Comparison of ENCODE assay signal across 19 cellular contexts in genomic region chr2:126675637-126676036, GRCh38. TPM values are rescaled to one million over a fixed set of nuclear protein-coding genes. Genes with fewer than 3 reads are reported as not detected.
A peak's percentile ranks its signal among the peaks of the same experiment; 100 is the strongest.
DNase-seq lines count a peak whose midpoint lies in the region; ATAC-seq, FAIRE-seq and TF ChIP-seq lines count a peak whose summit lies in the region.
"Had no signal": no experiment of that assay in that cellular context is flagged by ENCODE, and none has a peak within 500 bp of the region (broad histone marks: within the 10 kb centered on the region; RNA-seq: fewer than 3 reads in every experiment).

No MANE protein-coding gene starts in this region.

- TF ChIP-seq EP300 in GM12878 (IDR thresholded peaks at IDR 0.05; ENCODE audit: borderline replicate concordance in 1 of 2, control insufficient read depth in 1 of 2, low read depth in 2 of 2, low read length in 2 of 2), result no peak

- peaks cover 5% of the 10 kb centered on the region; the same call in 1 of the 3 replicates for H3K9me3 ChIP-seq in GM12878 (replicated peaks; ENCODE audit: control insufficient read depth, insufficient read depth, low read length)
- H3K9me3 ChIP-seq in naive thymus-derived CD4-positive, alpha-beta T cell (ENCODE audit: control insufficient read depth in 2 of 3, low read length in 3 of 3), result peaks cover 0 to 9% (median 0%) of the 10 kb centered on the region in 3 experiments
- H3K9me3 ChIP-seq in left lung, result peaks cover 0 to 16% of the 10 kb centered on the region in 2 donors

- TF ChIP-seq POLR2A in GM12878 (IDR thresholded peaks at IDR 0.05; ENCODE audit: low read depth, low read length), result no peak

- peaks cover 5% of the 10 kb centered on the region in 2 donors for H3K9me3 Mint-ChIP-seq in activated T-cell treated with anti-CD3 and anti-CD28 coated beads, Interleukin-2, amount 50 U/mL, for 72 hours
- H3K9me3 Mint-ChIP-seq in naive thymus-derived CD4-positive, alpha-beta T cell, result peaks cover 0 to 17% (median 11%) of the 10 kb centered on the region in 11 donors

- peak overlapping the region; percentile 29 for H3K27ac Mint-ChIP-seq in activated T-cell treated with anti-CD3 and anti-CD28 coated beads, Interleukin-2, amount 50 U/mL, for 72 hours
- peak overlapping the region in 5 of 9 donors; percentile 2 to 88 (median 42) for H3K27ac Mint-ChIP-seq in naive thymus-derived CD4-positive, alpha-beta T cell

- H3K36me3 ChIP-seq in GM12878 (ENCODE audit: control insufficient read depth in 2 of 2, insufficient read depth in 2 of 2, low read length in 1 of 2), result no peaks in the 10 kb centered on the region; a peak in 2 of 4 replicates
- peaks cover 0 to 58% (median 0%) of the 10 kb centered on the region in 3 experiments for H3K36me3 ChIP-seq in naive thymus-derived CD4-positive, alpha-beta T cell (ENCODE audit: control insufficient read depth in 2 of 3, insufficient read depth in 3 of 3, low read length in 3 of 3)
- H3K36me3 ChIP-seq in left lung, result peaks cover 0 to 7% of the 10 kb centered on the region in 2 donors

- H3K4me3 ChIP-seq in GM12878 (no peak overlapping the region), left lung (no peak overlapping the region)
- no peak overlapping the region for H3K4me3 ChIP-seq in naive thymus-derived CD4-positive, alpha-beta T cell (ENCODE audit: low read length)
- H3K4me3 ChIP-seq: GM23248 had no signal

- no TSS peak for BruUV-seq in GM12878 (replicated peaks; lab: Mats Ljungman, UMichigan)

- in situ Hi-C loops in GM12878 (cut with MboI), result no loop called here

- H3K36me3 Mint-ChIP-seq in activated T-cell treated with anti-CD3 and anti-CD28 coated beads, Interleukin-2, amount 50 U/mL, for 72 hours (ENCODE audit: insufficient read depth in 2 of 2), result peaks cover 12 to 29% of the 10 kb centered on the region in 2 donors
- H3K36me3 Mint-ChIP-seq in naive thymus-derived CD4-positive, alpha-beta T cell, result peaks cover 14 to 79% (median 55%) of the 10 kb centered on the region in 5 donors

- no peaks in the 10 kb centered on the region for H3K27me3 Mint-ChIP-seq in activated T-cell treated with anti-CD3 and anti-CD28 coated beads, Interleukin-2, amount 50 U/mL, for 72 hours (ENCODE audit: low read depth)
- no peaks in the 10 kb centered on the region for H3K27me3 Mint-ChIP-seq in naive thymus-derived CD4-positive, alpha-beta T cell

- ATAC-seq in activated T-cell treated with anti-CD3 and anti-CD28 coated beads, Interleukin-2, amount 50 U/mL, for 72 hours (replicated peaks in 1 of 2), result no peak
- ATAC-seq in GM12878 (no peak), sciatic nerve (no peak), left lung (no peak)
- no peak for ATAC-seq in naive thymus-derived CD4-positive, alpha-beta T cell

- no peak overlapping the region for H3K4me2 ChIP-seq in GM12878 (ENCODE audit: control insufficient read depth, insufficient read depth)
- H3K4me2 ChIP-seq: KMS-11 had no signal

- RAD21 ChIA-PET in GM12878 (lab: Charles Lee; ENCODE audit: unreplicated experiment), result no interaction called here

- no peaks in the 10 kb centered on the region for H4K20me1 ChIP-seq in GM12878 (ENCODE audit: control insufficient read depth, insufficient read depth)

- CTCF ChIA-PET in GM12878 (lab: Yijun Ruan, JAX), result no interaction called here
- CTCF ChIA-PET in naive thymus-derived CD4-positive, alpha-beta T cell (lab: Charles Lee), result no interaction called here

- intact Hi-C loops in GM12878 (cut with micrococcal nuclease; ENCODE audit: unreplicated experiment) (loop anchor here (1.0 kb wide), 1 partner anchor 40 kb away; no protein-coding TSS in a partner anchor), sciatic nerve (cut with DNase I) (no loop called here), left lung (cut with DNase I) (no loop called here)
- intact Hi-C loops in naive thymus-derived CD4-positive, alpha-beta T cell (cut with micrococcal nuclease), result no loop called here

- H3K27ac ChIP-seq in GM12878 (ENCODE audit: control insufficient read depth, insufficient read depth) (no peak overlapping the region), left lung (no peak overlapping the region)
- H3K27ac ChIP-seq in naive thymus-derived CD4-positive, alpha-beta T cell (ENCODE audit: low read depth, low read length), result no peak overlapping the region
- H3K27ac ChIP-seq: GM23248, KMS-11, RWPE1 had no signal

- H3K4me1 ChIP-seq in GM12878 (ENCODE audit: control insufficient read depth, insufficient read depth, low read length) (no peaks in the 10 kb centered on the region), left lung (peaks cover 0 to 7% of the 10 kb centered on the region in 2 donors)
- peaks cover 0 to 23% of the 10 kb centered on the region in 2 donors for H3K4me1 ChIP-seq in naive thymus-derived CD4-positive, alpha-beta T cell (ENCODE audit: control insufficient read depth in 2 of 2, insufficient read depth in 2 of 2, low read length in 2 of 2)

- no peak for TF ChIP-seq RAD21 in GM12878 (IDR thresholded peaks at IDR 0.05; ENCODE audit: insufficient read depth, low read depth, low read length)

- H3K9ac ChIP-seq in GM12878 (ENCODE audit: control insufficient read depth, insufficient read depth, low read length), result no peak overlapping the region
- H3K9ac ChIP-seq: GM23248, KMS-11 had no signal

- no peak overlapping the region for H2AFZ ChIP-seq in GM12878 (ENCODE audit: control insufficient read depth, low read depth, low read length)
- H2AFZ ChIP-seq: GM23248 had no signal

- no peak overlapping the region for H3K4me3 Mint-ChIP-seq in activated T-cell treated with anti-CD3 and anti-CD28 coated beads, Interleukin-2, amount 50 U/mL, for 72 hours
- H3K4me3 Mint-ChIP-seq in naive thymus-derived CD4-positive, alpha-beta T cell, result peak overlapping the region in 3 of 10 donors; percentile 5 to 50 (median 23)

- POLR2A ChIA-PET in GM12878 (lab: Charles Lee), result no interaction called here
- POLR2A ChIA-PET in naive thymus-derived CD4-positive, alpha-beta T cell (lab: Charles Lee), result no interaction called here

- SMC1A ChIA-PET in GM12878 (lab: Charles Lee; ENCODE audit: uncharacterized antibody, unreplicated experiment), result interaction anchor here (0.7 kb wide), 1 partner anchor 148 kb away, joined by 3 read pairs; no protein-coding TSS in a partner anchor

- FAIRE-seq in GM12878 (lab: Jason Lieb, UNC), result no peak

- H3K4me1 Mint-ChIP-seq in activated T-cell treated with anti-CD3 and anti-CD28 coated beads, Interleukin-2, amount 50 U/mL, for 72 hours (ENCODE audit: low read depth), result peaks cover 17% of the 10 kb centered on the region
- peaks cover 32 to 84% (median 79%) of the 10 kb centered on the region in 7 donors for H3K4me1 Mint-ChIP-seq in naive thymus-derived CD4-positive, alpha-beta T cell

- no peak for DNase-seq in activated T-cell treated with anti-CD3 and anti-CD28 coated beads, Interleukin-2, amount 50 U/mL, for 72 hours
- DNase-seq in activated T-cell treated with anti-CD3 and anti-CD28 coated beads, Interleukin-2, amount 50 U/mL, for 48 hours, result no peak
- DNase-seq in GM12878 (ENCODE audit: low read depth, low spot score), result no peak
- no peak for DNase-seq in naive thymus-derived CD4-positive, alpha-beta T cell
- DNase-seq in stimulated activated CD8-positive, alpha-beta memory T cell treated with anti-CD3 and anti-CD28 coated beads, Interleukin-4, amount 100 ng/mL, for 48 hours, result no peak
- no peak for DNase-seq in sciatic nerve (ENCODE audit: low spot score)
- DNase-seq in left lung, result no peak
- DNase-seq: COR-L47, DMS53, GM23248, H7, IMR-90, MM.1S, NCI-H2029 treated with DMSO at 0.1 percent for 48 hours, NCI-H446 treated with DMSO at 0.1 percent for 48 hours, NCI-H526 treated with DMSO at 0.1 percent for 48 hours, SHP77 had no signal

- WGBS in GM12878 (ENCODE audit: insufficient coverage, insufficient replicate concordance, low lambda C conversion rate, missing lambda C conversion rate), result 96% methylated on average over 5 of the region's 5 CpGs

- H3K27me3 ChIP-seq in GM12878 (replicated peaks in 1 of 2; ENCODE audit: control insufficient read depth in 2 of 2, insufficient read depth in 2 of 2, low read length in 1 of 2), result no peaks in the 10 kb centered on the region
- H3K27me3 ChIP-seq in naive thymus-derived CD4-positive, alpha-beta T cell (ENCODE audit: control insufficient read depth in 2 of 2, insufficient read depth in 2 of 2, low read length in 2 of 2), result no peaks in the 10 kb centered on the region
- H3K27me3 ChIP-seq in left lung, result no peaks in the 10 kb centered on the region

- no peaks in the 10 kb centered on the region; the same call in 1 of the 2 replicates for H3K79me2 ChIP-seq in GM12878 (ENCODE audit: control insufficient read depth, insufficient read depth, low read length)

- TF ChIP-seq CTCF in GM12878 (IDR thresholded peaks at IDR 0.05 in 2 of 3, conservative IDR thresholded peaks at IDR 0.05 in 1 of 3; ENCODE audit: control insufficient read depth in 2 of 3, extremely low read depth in 1 of 3, insufficient read depth in 1 of 3, low read depth in 3 of 3, low read length in 3 of 3) (no peak), left lung (IDR thresholded peaks at IDR 0.05) (no peak)

TF ChIP-seq in GM12878, 131 proteins besides CTCF, POLR2A, EP300 and RAD21 (continues in another document):
- TF ChIP-seq CREB1 (IDR thresholded peaks at IDR 0.05; ENCODE audit: low read depth), result no peak
- TF ChIP-seq HDGF (IDR thresholded peaks at IDR 0.05), result no peak
- TF ChIP-seq BCL11A (IDR thresholded peaks at IDR 0.05; ENCODE audit: low read depth, low read length), result no peak

RNA-seq across cellular contexts. Expression of gene GYPC, which starts 19.7 kb away (rescaled TPM):
- total RNA-seq in activated T-cell treated with anti-CD3 and anti-CD28 coated beads, Interleukin-2, amount 50 U/mL, for 72 hours, result 100 to 1,000 TPM; 144 to 148 TPM
- 88.5 and 88.9 TPM in 2 replicates for total RNA-seq in GM12878 (2013; cell fraction: nucleolus; rRNA removed)
- total RNA-seq in GM12878 (2014; rRNA removed), result 139 TPM in 2 replicates
- total RNA-seq in GM12878 (2014; rRNA removed; fragmentation: Illumina TruSeq; extraction: Trizol), result 79.2 and 82.0 TPM in 2 replicates
- total RNA-seq in GM12878 (2021), result 80.1 and 85.2 TPM in 2 replicates
- polyA plus RNA-seq in GM12878 (2011; ENCODE audit: low read depth), result 46.1 TPM
- polyA plus RNA-seq in GM12878 (2011; rRNA removed), result 95.2 and 132 TPM in 2 replicates
- polyA plus RNA-seq in GM12878 (2011; cell fraction: cytosol; rRNA removed), result 184 and 207 TPM in 2 replicates
- 70.7 and 93.4 TPM in 2 replicates for polyA plus RNA-seq in GM12878 (2011; cell fraction: nucleus; rRNA removed)
- polyA plus RNA-seq in GM12878 (2012), result 109 and 131 TPM in 2 replicates
- polyA plus RNA-seq in GM12878 (2014; fragmentation: Illumina TruSeq; extraction: Trizol), result 26.4 and 72.9 TPM in 2 replicates
- 10 to 100 TPM; 26.2 to 37.8 TPM for polyA plus RNA-seq in GM12878 (2014; fragmentation: Nextera tagmentation; extraction: Ambion mirVana)
- 143 and 150 TPM in 2 replicates for polyA plus RNA-seq in GM12878 (2014; rRNA removed)
- 10 to 100 TPM; 80.7 to 87.6 TPM for polyA plus RNA-seq in GM12878 (2016; fragmentation: Nextera tagmentation; extraction: Ambion mirVana)
- 133 and 136 TPM in 2 replicates for polyA minus RNA-seq in GM12878 (2011; rRNA and poly(A)+ RNA removed)
- 29.8 and 36.8 TPM in 2 replicates for polyA minus RNA-seq in GM12878 (2011; cell fraction: cytosol; rRNA and poly(A)+ RNA removed)
- polyA minus RNA-seq in GM12878 (2011; cell fraction: nucleus; rRNA and poly(A)+ RNA removed), result 19.5 and 31.5 TPM in 2 replicates
- 100 to 1,000 TPM; 114 to 146 (median 116) TPM for total RNA-seq in naive thymus-derived CD4-positive, alpha-beta T cell
- 100 to 1,000 TPM; 249 to 277 TPM for polyA plus RNA-seq in naive thymus-derived CD4-positive, alpha-beta T cell
- total RNA-seq in sciatic nerve, result 89.2 TPM
- total RNA-seq in left lung, result 10 to 100 TPM; 44.0 to 74.0 TPM
